8 cellular contexts compared by ENCODE assay signal in genomic region chr13:29850213-29850898, GRCh38. TPM values are rescaled to one million over a fixed set of nuclear protein-coding genes. Genes with fewer than 3 reads are reported as not detected.
DNase-seq lines count a peak whose midpoint lies in the region; ATAC-seq and TF ChIP-seq lines count a peak whose summit lies in the region.

TSS of gene UBL3 (minus strand) at chr13:29850617. CDS start at chr13:29849538, 1,079 bp downstream.

- peak within 1 kb of the TSS; percentile 98 to 99 for H3K27ac Mint-ChIP-seq in T-cell

- peak within 1 kb of the TSS; percentile 91 for H3K23ac ChIP-seq in trophoblast cell (ENCODE audit: low read length)

- ATAC-seq in HG02852 (IDR thresholded peaks at IDR 0.05; ENCODE audit: unreplicated experiment) (peak; percentile 90), T-cell (replicated peaks in 1 of 4) (peak; percentile 92 to 94 (median 92)), heart left ventricle (peak; percentile 96 to 98 (median 98))

- peak within 1 kb of the TSS; percentile 95 for H3K4ac ChIP-seq in trophoblast cell (ENCODE audit: low read depth, low read length)

- H3K9me3 Mint-ChIP-seq in T-cell = no peaks in the 10 kb centered on the region

- TF ChIP-seq POLR2A in heart left ventricle (IDR thresholded peaks at IDR 0.05) (peak in 1 of 2 donors; percentile 77), tibial nerve (IDR thresholded peaks at IDR 0.05) (peak; percentile 85 to 86)

- intact Hi-C loops in heart left ventricle (cut with DNase I) = loop anchor here in 5 of 10 donors (2.0 to 10.0 kb wide), 4 partner anchors 72 to 612 kb away; no protein-coding TSS in a partner anchor

- peak within 1 kb of the TSS; percentile 74 for H2AFZ ChIP-seq in trophoblast cell (ENCODE audit: insufficient read depth, low read length, poor library complexity)

- TF ChIP-seq CTCF in GM13976 (IDR thresholded peaks at IDR 0.05; ENCODE audit: borderline replicate concordance, control extremely low read depth, extremely low read depth, insufficient read depth, missing control alignments) = no peak
- TF ChIP-seq CTCF in heart left ventricle (IDR thresholded peaks at IDR 0.05) = no peak
- TF ChIP-seq CTCF in tibial nerve (IDR thresholded peaks at IDR 0.05) = no peak

- peak within 1 kb of the TSS; percentile 96 for H3K18ac ChIP-seq in trophoblast cell (ENCODE audit: low read length)

- WGBS in adipose tissue, 3 donors = 0 to 1% (median 0%) methylated on average over 45 to 64 of the region's 64 CpGs
- WGBS in heart left ventricle, 4 donors = 0 to 1% (median 1%) methylated on average over 54 to 64 of the region's 64 CpGs
- no CpG with 5 or more reads among the region's 64 CpGs for WGBS in trophoblast cell (ENCODE audit: extremely low coverage, insufficient coverage, insufficient read length)
- WGBS in tibial nerve, 2 donors = 0 to 1% methylated on average over 50 to 53 of the region's 64 CpGs

- peak within 1 kb of the TSS; percentile 64 to 96 (median 89) for H3K4me3 ChIP-seq in heart left ventricle
- H3K4me3 ChIP-seq in trophoblast cell (ENCODE audit: low read depth, low read length) = peak within 1 kb of the TSS; percentile 98
- H3K4me3 ChIP-seq in tibial nerve = peak within 1 kb of the TSS; percentile 62 to 95 (median 64)

- H2BK120ac ChIP-seq in trophoblast cell (ENCODE audit: insufficient read depth, low read length, poor library complexity) = peak within 1 kb of the TSS; percentile 98

- peaks cover 24% of the 10 kb centered on the region for H3K79me1 ChIP-seq in trophoblast cell (ENCODE audit: low read length)

- H4K8ac ChIP-seq in trophoblast cell (ENCODE audit: low read depth, low read length) = peak within 1 kb of the TSS; percentile 94

- peak within 1 kb of the TSS; percentile 81 for H4K12ac ChIP-seq in trophoblast cell (ENCODE audit: low read depth, low read length)

- H3K9me3 ChIP-seq in heart left ventricle = no peaks in the 10 kb centered on the region
- H3K9me3 ChIP-seq in trophoblast cell (ENCODE audit: insufficient read depth, low read depth, low read length) = no peaks in the 10 kb centered on the region
- H3K9me3 ChIP-seq in tibial nerve = no peaks in the 10 kb centered on the region

- H3K4me2 ChIP-seq in trophoblast cell (ENCODE audit: low read length) = peak within 1 kb of the TSS; percentile 72

- peak; percentile 64 to 97 for TF ChIP-seq EP300 in tibial nerve (IDR thresholded peaks at IDR 0.05)

- POLR2A ChIA-PET in T-cell (lab: Charles Lee) = interaction anchor here (0.6 to 1.5 kb wide), 22 partner anchors 8 to 779 kb away, joined by 3 to 9 read pairs (median 3); no protein-coding TSS in a partner anchor

- CTCF ChIA-PET in T-cell (lab: Charles Lee) = interaction anchor here (0.7 to 13.3 kb wide), 11 partner anchors 10 to 264 kb away, joined by 3 to 94 read pairs (median 6); no protein-coding TSS in a partner anchor

- in situ Hi-C loops in GM13976 (cut with MboI; ENCODE audit: low sequenced_read_pairs, unreplicated experiment) = no loop called here

- peaks cover 19% of the 10 kb centered on the region for H3K79me2 ChIP-seq in trophoblast cell (ENCODE audit: control insufficient read depth, insufficient read depth, low read length, poor library complexity)

- DNase-seq in GM13976 (ENCODE audit: low spot score) (peak; percentile 97), NCI-H146 (lab: John Stamatoyannopoulos, UW) (peak; percentile 93), T-cell (peak; percentile 86 to 97 (median 94)), heart left ventricle (peak; percentile 97), trophoblast cell (peak; percentile 92 to 96), tibial nerve (ENCODE audit: low spot score in 2 of 2) (peak; percentile 93 to 95)

- peak within 1 kb of the TSS; percentile 98 for H4K91ac ChIP-seq in trophoblast cell (ENCODE audit: low read depth, low read length)

- peaks cover 31 to 33% (median 31%) of the 10 kb centered on the region in 3 donors for H3K4me1 Mint-ChIP-seq in T-cell

- H3K36me3 ChIP-seq in heart left ventricle (no peaks in the 10 kb centered on the region), trophoblast cell (ENCODE audit: control insufficient read depth in 1 of 2, insufficient read depth in 2 of 2, low read length in 2 of 2) (no peaks in the 10 kb centered on the region), tibial nerve (no peaks in the 10 kb centered on the region)

- H3K4me1 ChIP-seq in heart left ventricle = peaks cover 0 to 29% (median 19%) of the 10 kb centered on the region in 12 donors
- peaks cover under 1 to 4% of the 10 kb centered on the region in 2 experiments for H3K4me1 ChIP-seq in trophoblast cell (ENCODE audit: control insufficient read depth in 1 of 2, insufficient read depth in 2 of 2, low read length in 2 of 2)
- peaks cover 0 to 38% (median 8%) of the 10 kb centered on the region in 4 donors for H3K4me1 ChIP-seq in tibial nerve

- peak within 1 kb of the TSS; percentile 87 for H3K14ac ChIP-seq in trophoblast cell (ENCODE audit: low read length)

- H2BK5ac ChIP-seq in trophoblast cell (ENCODE audit: low read depth, low read length, poor library complexity) = peak within 1 kb of the TSS; percentile 99

- peak within 1 kb of the TSS; percentile 93 to 98 (median 97) for H3K4me3 Mint-ChIP-seq in T-cell

- no peaks in the 10 kb centered on the region for H3K27me3 ChIP-seq in heart left ventricle
- no peaks in the 10 kb centered on the region for H3K27me3 ChIP-seq in trophoblast cell (ENCODE audit: insufficient read depth, low read length)
- H3K27me3 ChIP-seq in tibial nerve = no peaks in the 10 kb centered on the region

- H3K36me3 Mint-ChIP-seq in T-cell = peaks cover 4% of the 10 kb centered on the region

- peak within 1 kb of the TSS; percentile 96 for H3K27ac ChIP-seq in adipose tissue (ENCODE audit: low read depth, low read length)
- H3K27ac ChIP-seq in heart left ventricle = peak within 1 kb of the TSS; percentile 96 to 99 (median 98)
- H3K27ac ChIP-seq in trophoblast cell (ENCODE audit: low read depth, low read length) = peak within 1 kb of the TSS; percentile 100
- H3K27ac ChIP-seq in tibial nerve = peak within 1 kb of the TSS; percentile 98 to 100 (median 98)

- H2AK5ac ChIP-seq in trophoblast cell (ENCODE audit: low read length) = peak within 1 kb of the TSS; percentile 95

- H3K9ac ChIP-seq in trophoblast cell (ENCODE audit: low read length) = peak within 1 kb of the TSS; percentile 100

- peak within 1 kb of the TSS; percentile 69 for H2BK12ac ChIP-seq in trophoblast cell (ENCODE audit: low read length)

- H3K27me3 Mint-ChIP-seq in T-cell = no peaks in the 10 kb centered on the region

RNA-seq across cellular contexts. Expression of gene UBL3, which starts in this region (rescaled TPM):
- total RNA-seq in T-cell = 10 to 100 TPM; 32.7 to 42.1 (median 34.6) TPM
- 10 to 100 TPM; 15.6 to 24.9 (median 20.3) TPM for polyA plus RNA-seq in adipose tissue
- total RNA-seq in heart left ventricle = 10 to 100 TPM; 19.0 to 27.7 (median 21.2) TPM
- 10 to 100 TPM in 1 of 2 donors, 1 to 10 TPM in 1; 9.1 to 19.4 TPM for polyA plus RNA-seq in heart left ventricle
- polyA plus RNA-seq in trophoblast cell (2013) = 59.8 and 60.3 TPM in 2 replicates
- 10 to 100 TPM; 23.4 to 35.0 (median 33.3) TPM for total RNA-seq in tibial nerve

Comparison
In these comparisons a context has a peak if more than half of its experiments do, and no peak if none do; other contexts are left out.
1. Peak in every context shown above with its lines: DNase-seq, ATAC-seq, H3K4me3 ChIP-seq and H3K27ac ChIP-seq.